ENCODE assay signal across 13 cellular contexts in the genomic region with DNA sequence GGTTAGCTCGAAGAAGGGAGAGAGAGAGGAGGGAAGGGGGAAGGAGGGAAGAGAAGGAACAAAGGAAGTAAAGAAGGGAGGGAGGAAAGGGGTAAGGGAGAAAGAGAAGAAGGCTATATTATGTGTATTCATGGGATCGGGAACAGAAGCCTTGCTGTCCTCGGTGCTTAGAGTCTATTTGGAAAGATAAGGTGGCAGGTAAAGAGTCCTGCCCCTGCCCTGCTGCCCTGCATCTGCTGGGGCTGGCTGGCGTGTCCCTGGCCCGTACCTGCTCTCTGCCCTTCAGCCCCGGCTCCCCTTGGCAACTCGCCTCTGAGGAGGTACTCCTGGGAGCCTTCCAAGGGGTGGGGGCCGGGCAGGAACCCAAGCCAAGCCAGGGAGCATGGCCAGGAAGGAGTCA. TPM values are rescaled to one million over a fixed set of nuclear protein-coding genes. Genes with fewer than 3 reads are reported as not detected.
DNase-seq lines count a peak whose midpoint lies in the region; ATAC-seq, FAIRE-seq and TF ChIP-seq lines count a peak whose summit lies in the region.
"Had no signal": no experiment of that assay in that cellular context is flagged by ENCODE, and none has a peak within 500 bp of the region (broad histone marks: within the 10 kb centered on the region; RNA-seq: fewer than 3 reads in every experiment).

No MANE protein-coding gene starts in this region.

- no peaks in the 10 kb centered on the region for H3K27me3 ChIP-seq in BLaER1 treated with 17β-estradiol and CSF1 and Interleukin-3, amounts not matched to agents 10 nM and 100 nM
- no peaks in the 10 kb centered on the region for H3K27me3 ChIP-seq in endothelial cell of umbilical vein (ENCODE audit: control insufficient read depth in 2 of 2, insufficient read depth in 2 of 2, low read length in 2 of 2)
- H3K27me3 ChIP-seq in pancreas: no peaks in the 10 kb centered on the region

- CTCF ChIA-PET in endothelial cell of umbilical vein (lab: Charles Lee): interaction anchor here (1.3 kb wide), 1 partner anchor 84 kb away, joined by 3 read pairs; no protein-coding TSS in a partner anchor

- H3K4me2 ChIP-seq in BLaER1 treated with 17β-estradiol and CSF1 and Interleukin-3, amounts not matched to agents 10 nM and 100 nM: peak overlapping the region; percentile 66 to 99 (median 95)
- no peak overlapping the region for H3K4me2 ChIP-seq in endothelial cell of umbilical vein (ENCODE audit: insufficient read depth, low read length)
- H3K4me2 ChIP-seq: smooth muscle cell had no signal

- in situ Hi-C loops in GM13977 (cut with MboI; ENCODE audit: low pct_unique_long_range_greater_than_20kb, low sequenced_read_pairs, unreplicated experiment): no loop called here

- peak overlapping the region; percentile 24 for H2AFZ ChIP-seq in endothelial cell of umbilical vein (ENCODE audit: low read depth, low read length)

- no peaks in the 10 kb centered on the region for H3K9me3 ChIP-seq in BLaER1 treated with 17β-estradiol and CSF1 and Interleukin-3, amounts not matched to agents 10 nM and 100 nM (replicated peaks in 1 of 11)
- H3K9me3 ChIP-seq in endothelial cell of umbilical vein (replicated peaks; ENCODE audit: control insufficient read depth, insufficient read depth, low read length) (no peaks in the 10 kb centered on the region), pancreas (no peaks in the 10 kb centered on the region)

- H3K4me3 ChIP-seq in BLaER1 treated with 17β-estradiol and CSF1 and Interleukin-3, amounts not matched to agents 10 nM and 100 nM: no peak overlapping the region
- no peak overlapping the region for H3K4me3 ChIP-seq in endothelial cell of umbilical vein (replicated peaks in 1 of 3; ENCODE audit: insufficient read depth in 1 of 3, low read depth in 1 of 3, low read length in 3 of 3)
- no peak overlapping the region for H3K4me3 ChIP-seq in pancreas
- H3K4me3 ChIP-seq: smooth muscle cell had no signal

- TF ChIP-seq POLR2A in endothelial cell of umbilical vein (IDR thresholded peaks at IDR 0.05; ENCODE audit: low read depth, low read length): no peak

- TF ChIP-seq CTCF in endothelial cell of umbilical vein (IDR thresholded peaks at IDR 0.05; ENCODE audit: extremely low read depth in 1 of 2, insufficient read depth in 1 of 2, low read depth in 1 of 2, low read length in 2 of 2): no peak
- TF ChIP-seq CTCF in pancreas (IDR thresholded peaks at IDR 0.05): no peak
- no peak for TF ChIP-seq CTCF in GM13977 (IDR thresholded peaks at IDR 0.05; ENCODE audit: extremely low read depth, insufficient read depth, missing control alignments)

- no peaks in the 10 kb centered on the region for H3K36me3 ChIP-seq in BLaER1 treated with 17β-estradiol and CSF1 and Interleukin-3, amounts not matched to agents 10 nM and 100 nM
- H3K36me3 ChIP-seq in endothelial cell of umbilical vein (ENCODE audit: control insufficient read depth in 2 of 2, extremely low read depth in 1 of 2, insufficient read depth in 2 of 2, low read length in 2 of 2) (no peaks in the 10 kb centered on the region), pancreas (no peaks in the 10 kb centered on the region)

- POLR2A ChIA-PET in endothelial cell of umbilical vein (lab: Charles Lee): interaction anchor here (0.5 kb wide), 1 partner anchor 8 kb away, joined by 5 read pairs; no protein-coding TSS in a partner anchor

- intact Hi-C loops in endothelial cell of umbilical vein (cut with micrococcal nuclease): no loop called here
- intact Hi-C loops in pancreas (cut with DNase I): no loop called here

- FAIRE-seq in endothelial cell of umbilical vein (lab: Jason Lieb, UNC): no peak
- no peak for FAIRE-seq in pancreas (lab: Jason Lieb, UNC)

- ATAC-seq in pancreas: peak; percentile 72 to 90 (median 86)
- ATAC-seq in GM18873 (IDR thresholded peaks at IDR 0.05; ENCODE audit: low FRiP score, unreplicated experiment): no peak
- ATAC-seq: activated CD4-positive, alpha-beta T cell treated with anti-CD3 and anti-CD28 coated beads for 36 hours; natural killer cell had no signal

- BruUV-seq in endothelial cell of umbilical vein (replicated peaks; lab: Mats Ljungman, UMichigan): no TSS peak

- no peaks in the 10 kb centered on the region for H3K9me1 ChIP-seq in endothelial cell of umbilical vein (replicated peaks; ENCODE audit: control insufficient read depth, extremely low read depth, insufficient read depth, low read length)

- DNase-seq in NCI-H2029 (lab: John Stamatoyannopoulos, UW) (peak; percentile 77), endothelial cell of umbilical vein (ENCODE audit: low read depth, low spot score) (peak; percentile 49), pancreas (peak; percentile 71 to 90 (median 82)), NCI-H1436 treated with DMSO at 0.1 percent for 48 hours (lab: John Stamatoyannopoulos, UW) (no peak), GM13977 (ENCODE audit: low spot score) (no peak), NCI-H82 (lab: John Stamatoyannopoulos, UW) (no peak)
- DNase-seq: activated CD4-positive, alpha-beta T cell treated with anti-CD3 and anti-CD28 coated beads for 36 hours; natural killer cell; NCI-H524 treated with DMSO at 0.1 percent for 48 hours had no signal

- no peaks in the 10 kb centered on the region for H3K79me2 ChIP-seq in endothelial cell of umbilical vein (ENCODE audit: control insufficient read depth, insufficient read depth, low read length)

- dilution Hi-C loops in endothelial cell of umbilical vein (cut with MboI; ENCODE audit: extremely low pct_ligation_motif_present, low sequenced_read_pairs): no loop called here

- no peaks in the 10 kb centered on the region for H4K20me1 ChIP-seq in BLaER1 treated with 17β-estradiol and CSF1 and Interleukin-3, amounts not matched to agents 10 nM and 100 nM
- H4K20me1 ChIP-seq in endothelial cell of umbilical vein (replicated peaks; ENCODE audit: control insufficient read depth, extremely low read depth, insufficient read depth, low read length): no peaks in the 10 kb centered on the region

- peak overlapping the region in 8 of 11 experiments; percentile 12 to 96 (median 89); a peak in 12 of 22 replicates for H3K27ac ChIP-seq in BLaER1 treated with 17β-estradiol and CSF1 and Interleukin-3, amounts not matched to agents 10 nM and 100 nM
- peak overlapping the region; percentile 31 for H3K27ac ChIP-seq in endothelial cell of umbilical vein (ENCODE audit: insufficient read depth, low read depth, low read length)
- H3K27ac ChIP-seq in pancreas: peak overlapping the region; percentile 33 to 72 (median 50)

- peak overlapping the region in 7 of 11 experiments; percentile 4 to 55 (median 32); a peak in 9 of 22 replicates for H3K9ac ChIP-seq in BLaER1 treated with 17β-estradiol and CSF1 and Interleukin-3, amounts not matched to agents 10 nM and 100 nM
- H3K9ac ChIP-seq in endothelial cell of umbilical vein (replicated peaks; ENCODE audit: extremely low read depth, insufficient read depth, low read length): no peak overlapping the region

- WGBS in pancreas, 2 donors: 3 to 5% methylated on average over 7 to 8 of the region's 8 CpGs

- peaks cover 83 to 97% (median 92%) of the 10 kb centered on the region in 10 experiments for H3K4me1 ChIP-seq in BLaER1 treated with 17β-estradiol and CSF1 and Interleukin-3, amounts not matched to agents 10 nM and 100 nM
- H3K4me1 ChIP-seq in endothelial cell of umbilical vein (ENCODE audit: control insufficient read depth, extremely low read depth, insufficient read depth, low read length): peaks cover 74% of the 10 kb centered on the region
- H3K4me1 ChIP-seq in pancreas: peaks cover 12 to 33% (median 17%) of the 10 kb centered on the region in 3 donors

TF ChIP-seq in endothelial cell of umbilical vein, 7 proteins besides CTCF, POLR2A, EP300 and RAD21:
- no peak for TF ChIP-seq POLR2AphosphoS5 (IDR thresholded peaks at IDR 0.05; ENCODE audit: insufficient read depth, low read depth, low read length)
- TF ChIP-seq JUN (IDR thresholded peaks at IDR 0.05; ENCODE audit: borderline replicate concordance, insufficient read depth, insufficient read length, low read depth): no peak
- no peak for TF ChIP-seq EZH2 (IDR thresholded peaks at IDR 0.05; ENCODE audit: borderline replicate concordance, low read depth, low read length, severe bottlenecking)
- TF ChIP-seq GATA2 (IDR thresholded peaks at IDR 0.05; ENCODE audit: insufficient read depth, insufficient read length, low read depth, low read length): no peak
- no peak for TF ChIP-seq FOS (IDR thresholded peaks at IDR 0.05; ENCODE audit: borderline replicate concordance, insufficient read depth, low read length)
- no peak for TF ChIP-seq MYC (IDR thresholded peaks at IDR 0.05; ENCODE audit: low read depth, low read length)
- TF ChIP-seq, protein P1, sequence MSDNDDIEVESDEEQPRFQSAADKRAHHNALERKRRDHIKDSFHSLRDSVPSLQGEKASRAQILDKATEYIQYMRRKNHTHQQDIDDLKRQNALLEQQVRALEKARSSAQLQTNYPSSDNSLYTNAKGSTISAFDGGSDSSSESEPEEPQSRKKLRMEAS (IDR thresholded peaks at IDR 0.05; ENCODE audit: insufficient read depth, insufficient read length): no peak

RNA-seq across cellular contexts. Expression of a gene that starts 36.8 kb away (rescaled TPM):
- 136 and 170 TPM in 2 replicates for total RNA-seq in endothelial cell of umbilical vein
- polyA plus RNA-seq in endothelial cell of umbilical vein: 113 and 124 TPM in 2 replicates
- polyA plus RNA-seq in endothelial cell of umbilical vein (2011; cell fraction: cytosol; rRNA removed): 87.1 and 88.0 TPM in 2 replicates
- 70.9 and 75.9 TPM in 2 replicates for polyA plus RNA-seq in endothelial cell of umbilical vein (2011; cell fraction: nucleus; rRNA removed)
- polyA plus RNA-seq in endothelial cell of umbilical vein (2012): 80.3 and 97.2 TPM in 2 replicates
- polyA minus RNA-seq in endothelial cell of umbilical vein: 304 and 328 TPM in 2 replicates
- polyA minus RNA-seq in endothelial cell of umbilical vein (2011; cell fraction: cytosol; rRNA and poly(A)+ RNA removed): 8.7 TPM
- 59.9 and 63.2 TPM in 2 replicates for polyA minus RNA-seq in endothelial cell of umbilical vein (2011; cell fraction: nucleus; rRNA and poly(A)+ RNA removed)
- 10 to 100 TPM; 12.0 to 30.7 (median 16.2) TPM for total RNA-seq in pancreas
- polyA plus RNA-seq in pancreas: 10 to 100 TPM in 1 of 2 donors, 1 to 10 TPM in 1; 6.8 to 10.1 TPM
- total RNA-seq: activated CD4-positive, alpha-beta T cell treated with anti-CD3 and anti-CD28 coated beads for 36 hours; activated T-helper 1 cell treated with anti-CD3 and anti-CD28 coated beads, Interleukin-12 subunit alpha, Interleukin-12 subunit beta, Interleukin-2, Interleukin-4 antibody, amounts not matched to agents 30 ng/mL and 10 ng/mL and 1 ng/mL, durations not matched to agents 14 hours and 24 hours and 36 hours had no signal

Comparison
In these comparisons a context has a peak if more than half of its experiments do, and no peak if none do; other contexts are left out.
1. H3K27ac ChIP-seq: peak in every context shown above with its lines; median percentile 89 in BLaER1 treated with 17β-estradiol and CSF1 and Interleukin-3, amounts not matched to agents 10 nM and 100 nM; 50 in pancreas; 31 in endothelial cell of umbilical vein.
2. DNase-seq: peak in NCI-H2029 (single experiment), endothelial cell of umbilical vein (single experiment) and pancreas (6 of 6); none in NCI-H1436 treated with DMSO at 0.1 percent for 48 hours (single experiment), GM13977 (single experiment) and NCI-H82 (single experiment).